In genomic region chr22:23845661-23846469, GRCh38 we compare ENCODE assay signal across 9 cellular contexts. TPM values are rescaled to one million over a fixed set of nuclear protein-coding genes. Genes with fewer than 3 reads are reported as not detected.
DNase-seq lines count a peak whose midpoint lies in the region; ATAC-seq and TF ChIP-seq lines count a peak whose summit lies in the region.
"Had no signal": no experiment of that assay in that cellular context is flagged by ENCODE, and none has a peak within 500 bp of the region (broad histone marks: within the 10 kb centered on the region; RNA-seq: fewer than 3 reads in every experiment).

No MANE protein-coding gene starts in this region.

- H3K4me1 ChIP-seq in BLaER1 treated with 17β-estradiol and CSF1 and Interleukin-3, amounts not matched to agents 10 nM and 100 nM, result peaks cover 56 to 100% (median 95%) of the 10 kb centered on the region in 10 experiments
- H3K4me1 ChIP-seq in mesendoderm (ENCODE audit: control insufficient read depth, low read depth, low read length), result peaks cover 2% of the 10 kb centered on the region

- no peaks in the 10 kb centered on the region for H3K79me2 ChIP-seq in mesendoderm (ENCODE audit: control insufficient read depth, insufficient read depth, low read length)

- TF ChIP-seq CTCF in WERI-Rb-1 (IDR thresholded peaks at IDR 0.05; ENCODE audit: low read depth, low read length), result no peak

- DNase-seq in WERI-Rb-1, result peak; percentile 38
- DNase-seq in mesendoderm, result no peak
- DNase-seq in DMS114 treated with DMSO at 0.1 percent for 48 hours (lab: John Stamatoyannopoulos, UW; ENCODE audit: unreplicated experiment), result no peak
- no peak for DNase-seq in NCI-H526 treated with DMSO at 0.1 percent for 48 hours (lab: John Stamatoyannopoulos, UW)
- DNase-seq: activated CD8-positive, alpha-beta memory T cell treated with anti-CD3 and anti-CD28 coated beads for 24 hours had no signal

- H3K27me3 ChIP-seq in BLaER1 treated with 17β-estradiol and CSF1 and Interleukin-3, amounts not matched to agents 10 nM and 100 nM, result no peaks in the 10 kb centered on the region
- H3K27me3 ChIP-seq in WERI-Rb-1 (ENCODE audit: insufficient read depth, low read depth, severe bottlenecking) (no peaks in the 10 kb centered on the region), mesendoderm (ENCODE audit: insufficient read depth, low read length, poor library complexity) (no peaks in the 10 kb centered on the region)
- H3K27me3 ChIP-seq: pancreas had no signal

- peaks cover 0 to 8% (median 0%) of the 10 kb centered on the region in 11 experiments; a peak in 1 of 22 replicates for H4K20me1 ChIP-seq in BLaER1 treated with 17β-estradiol and CSF1 and Interleukin-3, amounts not matched to agents 10 nM and 100 nM

- H2BK15ac ChIP-seq in mesendoderm (replicated peaks; ENCODE audit: low read depth), result no peak overlapping the region

- H3K36me3 ChIP-seq in BLaER1 treated with 17β-estradiol and CSF1 and Interleukin-3, amounts not matched to agents 10 nM and 100 nM, result no peaks in the 10 kb centered on the region
- H3K36me3 ChIP-seq in WERI-Rb-1 (no peaks in the 10 kb centered on the region), mesendoderm (ENCODE audit: control insufficient read depth, insufficient read depth, low read length) (no peaks in the 10 kb centered on the region)
- H3K36me3 ChIP-seq: HAP-1, pancreas had no signal

- no peak overlapping the region for H2BK120ac ChIP-seq in mesendoderm (ENCODE audit: low read depth, low read length)

- H4K8ac ChIP-seq in mesendoderm (ENCODE audit: low read depth, low read length), result no peak overlapping the region

- peak overlapping the region in 10 of 11 experiments; percentile 12 to 90 (median 80); a peak in 19 of 22 replicates for H3K27ac ChIP-seq in BLaER1 treated with 17β-estradiol and CSF1 and Interleukin-3, amounts not matched to agents 10 nM and 100 nM
- H3K27ac ChIP-seq in WERI-Rb-1, result peak overlapping the region; percentile 98
- H3K27ac ChIP-seq in mesendoderm (ENCODE audit: low read depth, low read length), result peak overlapping the region; percentile 25
- H3K27ac ChIP-seq: pancreas had no signal

- H3K4ac ChIP-seq in mesendoderm (ENCODE audit: low read depth, low read length), result no peak overlapping the region

- ATAC-seq in GM21786 (IDR thresholded peaks at IDR 0.05; ENCODE audit: unreplicated experiment), result no peak

- H3K4me3 ChIP-seq in BLaER1 treated with 17β-estradiol and CSF1 and Interleukin-3, amounts not matched to agents 10 nM and 100 nM, result no peak overlapping the region
- H3K4me3 ChIP-seq in WERI-Rb-1 (ENCODE audit: low read depth, low read length) (no peak overlapping the region), mesendoderm (ENCODE audit: low read length) (no peak overlapping the region)
- H3K4me3 ChIP-seq: HAP-1, pancreas had no signal

- H3K9ac ChIP-seq in BLaER1 treated with 17β-estradiol and CSF1 and Interleukin-3, amounts not matched to agents 10 nM and 100 nM, result peak overlapping the region in 10 of 11 experiments; percentile 19 to 77 (median 64); a peak in 18 of 22 replicates
- peak overlapping the region; percentile 3 for H3K9ac ChIP-seq in mesendoderm (ENCODE audit: low read length)

- H3K9me3 ChIP-seq in BLaER1 treated with 17β-estradiol and CSF1 and Interleukin-3, amounts not matched to agents 10 nM and 100 nM (replicated peaks in 1 of 11), result no peaks in the 10 kb centered on the region
- no peaks in the 10 kb centered on the region for H3K9me3 ChIP-seq in WERI-Rb-1 (ENCODE audit: severe bottlenecking)
- H3K9me3 ChIP-seq: HAP-1, pancreas had no signal

- H2BK5ac ChIP-seq in mesendoderm (ENCODE audit: low read length), result no peak overlapping the region

- no CpG with 5 or more reads among the region's 12 CpGs for WGBS in mesendoderm (ENCODE audit: extremely low coverage, insufficient coverage, low lambda C conversion rate)

- peak overlapping the region; percentile 3 for H3K18ac ChIP-seq in mesendoderm (ENCODE audit: low read length)

- H3K23ac ChIP-seq in mesendoderm (ENCODE audit: low read length), result no peak overlapping the region

- H3K4me2 ChIP-seq in BLaER1 treated with 17β-estradiol and CSF1 and Interleukin-3, amounts not matched to agents 10 nM and 100 nM, result peak overlapping the region; percentile 63 to 96 (median 87)
- no peak overlapping the region for H3K4me2 ChIP-seq in mesendoderm (ENCODE audit: low read length)

- H3K79me1 ChIP-seq in mesendoderm (ENCODE audit: low read length), result no peaks in the 10 kb centered on the region

- H4K5ac ChIP-seq in mesendoderm (ENCODE audit: low read length), result no peak overlapping the region

- peak overlapping the region; percentile 39 for H3K56ac ChIP-seq in mesendoderm (ENCODE audit: low read length)

- H2AK5ac ChIP-seq in mesendoderm (ENCODE audit: low read length), result no peak overlapping the region

RNA-seq across cellular contexts. Expression of gene DERL3, which starts 7.1 kb away (rescaled TPM):
- 7.4 TPM for polyA plus RNA-seq in mesendoderm (2013, experiment 1 of 2)
- 6.6 TPM for polyA plus RNA-seq in mesendoderm (2013, experiment 2 of 2)

RNA-seq across cellular contexts. Expression of gene SLC2A11, which starts 11.8 kb away (rescaled TPM):
- 7.2 TPM for polyA plus RNA-seq in mesendoderm (2013, experiment 1 of 2)
- 7.5 TPM for polyA plus RNA-seq in mesendoderm (2013, experiment 2 of 2)

RNA-seq across cellular contexts. Expression of gene MIF, which starts 48.3 kb away (rescaled TPM):
- 1,526 TPM for polyA plus RNA-seq in mesendoderm (2013, experiment 1 of 2)
- polyA plus RNA-seq in mesendoderm (2013, experiment 2 of 2), result 1,516 TPM

RNA-seq across cellular contexts. Expression of gene SMARCB1, which starts 59.1 kb away (rescaled TPM):
- 73.6 TPM for polyA plus RNA-seq in mesendoderm (2013, experiment 1 of 2)
- polyA plus RNA-seq in mesendoderm (2013, experiment 2 of 2), result 74.4 TPM

Comparison
In these comparisons a context has a peak if more than half of its experiments do, and no peak if none do; other contexts are left out.
1. H3K27ac ChIP-seq: peak in every context shown above with its lines; median percentile 98 in WERI-Rb-1; 80 in BLaER1 treated with 17β-estradiol and CSF1 and Interleukin-3, amounts not matched to agents 10 nM and 100 nM; 25 in mesendoderm.